ENCODE assay signal across 1 cellular context in the genomic region with DNA sequence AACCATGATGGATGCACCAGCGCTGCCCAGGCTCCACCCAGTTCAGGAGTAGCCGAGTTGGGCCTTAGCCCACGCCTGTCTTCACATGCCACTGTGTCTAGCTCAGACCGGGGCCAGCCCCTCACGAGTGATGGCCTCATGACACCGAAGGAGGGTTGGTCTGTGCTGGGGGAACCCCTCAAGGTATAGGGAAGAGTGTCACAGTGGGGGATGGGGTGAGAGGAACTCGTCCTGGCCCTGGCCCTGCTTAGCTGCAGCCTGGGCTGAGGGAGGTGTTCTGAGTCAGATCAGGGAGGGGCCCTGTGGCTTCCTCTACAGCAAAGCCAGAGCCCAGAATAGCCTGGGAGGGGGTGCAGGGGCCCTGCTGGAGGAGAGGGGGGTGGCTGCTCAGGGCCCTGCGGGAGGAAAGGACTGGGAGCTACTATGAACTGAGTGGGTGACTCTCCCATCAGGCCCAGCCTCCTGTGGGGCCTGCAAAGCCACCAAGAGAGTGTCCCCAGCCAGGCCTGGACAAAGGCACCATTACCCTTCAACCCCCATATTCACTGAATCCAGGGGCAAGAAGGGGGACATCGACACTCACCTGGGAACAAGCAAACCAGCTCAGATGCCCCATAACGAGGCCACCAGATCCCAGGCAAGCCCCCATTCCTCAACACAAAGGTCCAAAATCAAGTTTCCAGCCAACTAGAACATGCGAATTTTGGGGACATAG.
TF ChIP-seq lines count a peak whose summit lies in the region.

No MANE protein-coding gene starts in this region.

TF ChIP-seq in K562, 482 proteins besides CTCF, POLR2A, EP300 and RAD21 (continued from another document):
- no peak for TF ChIP-seq ZNF592 (IDR thresholded peaks at IDR 0.05)
- TF ChIP-seq PTTG1 (tag; IDR thresholded peaks at IDR 0.05; ENCODE audit: low read depth), result no peak
- peak; percentile 35; the same call in 1 of the 2 replicates for TF ChIP-seq JUN (IDR thresholded peaks at IDR 0.05; ENCODE audit: borderline replicate concordance, low read depth, low read length)
- no peak for TF ChIP-seq JUN (CRISPR knock-in tag; IDR thresholded peaks at IDR 0.05; ENCODE audit: borderline replicate concordance)
- TF ChIP-seq, protein P1, sequence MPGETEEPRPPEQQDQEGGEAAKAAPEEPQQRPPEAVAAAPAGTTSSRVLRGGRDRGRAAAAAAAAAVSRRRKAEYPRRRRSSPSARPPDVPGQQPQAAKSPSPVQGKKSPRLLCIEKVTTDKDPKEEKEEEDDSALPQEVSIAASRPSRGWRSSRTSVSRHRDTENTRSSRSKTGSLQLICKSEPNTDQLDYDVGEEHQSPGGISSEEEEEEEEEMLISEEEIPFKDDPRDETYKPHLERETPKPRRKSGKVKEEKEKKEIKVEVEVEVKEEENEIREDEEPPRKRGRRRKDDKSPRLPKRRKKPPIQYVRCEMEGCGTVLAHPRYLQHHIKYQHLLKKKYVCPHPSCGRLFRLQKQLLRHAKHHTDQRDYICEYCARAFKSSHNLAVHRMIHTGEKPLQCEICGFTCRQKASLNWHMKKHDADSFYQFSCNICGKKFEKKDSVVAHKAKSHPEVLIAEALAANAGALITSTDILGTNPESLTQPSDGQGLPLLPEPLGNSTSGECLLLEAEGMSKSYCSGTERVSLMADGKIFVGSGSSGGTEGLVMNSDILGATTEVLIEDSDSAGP (CRISPR knock-in tag; IDR thresholded peaks at IDR 0.05), result no peak
- no peak for TF ChIP-seq POLR3G (IDR thresholded peaks at IDR 0.05; ENCODE audit: extremely low read depth, insufficient read length, insufficient replicate concordance)
- no peak for TF ChIP-seq NCOR1 (IDR thresholded peaks at IDR 0.05)
- no peak for TF ChIP-seq NBN (IDR thresholded peaks at IDR 0.05; ENCODE audit: low read depth)
- no peak for TF ChIP-seq ESRRA (IDR thresholded peaks at IDR 0.05; ENCODE audit: borderline replicate concordance, low read depth)
- peak in 1 of 2 experiments; percentile 54; a peak in 1 of 4 replicates for TF ChIP-seq TBL1XR1 (IDR thresholded peaks at IDR 0.05; ENCODE audit: low read length in 2 of 2)
- TF ChIP-seq RBM39 (optimal IDR thresholded peaks at IDR 0.05; ENCODE audit: low read depth, low read length), result no peak
- TF ChIP-seq RBM17 (IDR thresholded peaks at IDR 0.05; ENCODE audit: borderline replicate concordance, low read depth, low read length), result no peak
- no peak for TF ChIP-seq ZNF668 (CRISPR knock-in tag; IDR thresholded peaks at IDR 0.05)
- no peak for TF ChIP-seq ZBTB26 (CRISPR knock-in tag; IDR thresholded peaks at IDR 0.05)
- no peak for TF ChIP-seq ZNF512 (tag; IDR thresholded peaks at IDR 0.05)
